In the genomic region with DNA sequence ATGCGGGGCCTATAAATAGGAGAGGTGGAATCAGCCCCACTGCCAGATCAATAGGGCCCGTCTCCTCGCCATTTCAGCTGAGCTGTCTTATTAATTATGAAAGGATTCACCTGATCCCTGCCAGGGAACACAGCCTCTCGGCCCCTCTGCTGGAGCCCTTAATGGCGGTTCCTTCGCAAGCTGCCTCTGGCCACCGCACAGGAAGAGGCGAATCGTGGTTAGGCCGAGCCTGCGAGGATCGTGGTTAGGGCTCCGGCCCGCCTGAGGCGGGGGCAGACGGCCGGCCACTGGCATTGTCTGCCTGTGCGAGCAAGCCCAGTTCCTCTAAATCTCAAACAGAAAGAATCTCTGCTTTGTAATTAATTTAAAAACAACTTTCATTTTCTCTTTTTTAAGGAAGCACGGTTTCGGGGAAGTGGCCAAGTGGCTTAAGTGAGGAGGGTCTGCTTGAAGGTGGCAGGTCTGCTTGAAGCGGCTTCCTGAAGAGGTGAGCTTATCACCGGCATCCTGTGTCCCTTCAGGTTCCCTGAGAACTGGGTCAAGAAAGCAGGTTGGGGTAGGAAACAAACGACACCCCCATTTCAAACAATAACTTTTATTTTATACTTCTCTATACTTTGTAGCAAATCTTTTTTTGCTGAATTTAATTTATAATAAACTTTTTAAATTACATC, we compare ENCODE assay signal across 8 cellular contexts. TPM values are rescaled to one million over a fixed set of nuclear protein-coding genes. Genes with fewer than 3 reads are reported as not detected.
DNase-seq lines count a peak whose midpoint lies in the region; ATAC-seq and TF ChIP-seq lines count a peak whose summit lies in the region.

No MANE protein-coding gene starts in this region.

- H3K27me3 Mint-ChIP-seq in CD8-positive, alpha-beta T cell (ENCODE audit: low read depth) = peaks cover 81% of the 10 kb centered on the region
- peaks cover 73% of the 10 kb centered on the region for H3K27me3 Mint-ChIP-seq in activated naive CD8-positive, alpha-beta T cell treated with anti-CD3 and anti-CD28 coated beads, Interleukin-2, amount 10 ng/mL, durations not matched to agents 7 days and 5 days
- peaks cover 70 to 91% (median 89%) of the 10 kb centered on the region in 3 donors for H3K27me3 Mint-ChIP-seq in immature natural killer cell (ENCODE audit: low read depth in 3 of 3)

- POLR2A ChIA-PET in CD8-positive, alpha-beta T cell (lab: Charles Lee) = interaction anchor here (0.6 to 1.0 kb wide), 2 partner anchors 10 to 15 kb away, joined by 3 read pairs; no protein-coding TSS in a partner anchor
- POLR2A ChIA-PET in activated naive CD8-positive, alpha-beta T cell treated with anti-CD3 and anti-CD28 coated beads, Interleukin-2, amount 10 ng/mL, durations not matched to agents 7 days and 5 days (lab: Charles Lee) = interaction anchor here (1.2 to 2.4 kb wide), 3 partner anchors 10 to 184 kb away, joined by 4 to 22 read pairs (median 15); a partner anchor contains a TSS

- no peak for DNase-seq in CD8-positive, alpha-beta T cell
- peak; percentile 74 for DNase-seq in KBM-7
- peak; percentile 67 for DNase-seq in activated naive CD8-positive, alpha-beta T cell treated with anti-CD3 and anti-CD28 coated beads, Interleukin-2, amount 10 ng/mL, durations not matched to agents 7 days and 5 days
- DNase-seq in immature natural killer cell = peak in 2 of 3 donors; percentile 36 to 40
- no peak for DNase-seq in NCI-H128 (lab: John Stamatoyannopoulos, UW; ENCODE audit: unreplicated experiment)
- DNase-seq in foreskin melanocyte = no peak

- no peak overlapping the region for H3K27ac ChIP-seq in CD8-positive, alpha-beta T cell (ENCODE audit: low read depth, low read length)
- H3K27ac ChIP-seq in stomach smooth muscle (ENCODE audit: low read length) = no peak overlapping the region

- in situ Hi-C loops in KBM-7 (cut with MboI; ENCODE audit: low pct_unique_long_range_greater_than_20kb, low sequenced_read_pairs) = no loop called here

- H3K36me3 Mint-ChIP-seq in CD8-positive, alpha-beta T cell = peaks cover 4% of the 10 kb centered on the region
- peaks cover 32% of the 10 kb centered on the region for H3K36me3 Mint-ChIP-seq in activated naive CD8-positive, alpha-beta T cell treated with anti-CD3 and anti-CD28 coated beads, Interleukin-2, amount 10 ng/mL, durations not matched to agents 7 days and 5 days
- H3K36me3 Mint-ChIP-seq in immature natural killer cell = peaks cover 0 to 4% (median 4%) of the 10 kb centered on the region in 3 donors

- H3K27ac Mint-ChIP-seq in CD8-positive, alpha-beta T cell = no peak overlapping the region
- H3K27ac Mint-ChIP-seq in activated naive CD8-positive, alpha-beta T cell treated with anti-CD3 and anti-CD28 coated beads, Interleukin-2, amount 10 ng/mL, durations not matched to agents 7 days and 5 days = peak overlapping the region; percentile 84
- H3K27ac Mint-ChIP-seq in immature natural killer cell = no peak overlapping the region

- no peak for ATAC-seq in CD8-positive, alpha-beta T cell
- peak; percentile 8 for ATAC-seq in activated naive CD8-positive, alpha-beta T cell treated with anti-CD3 and anti-CD28 coated beads, Interleukin-2, amount 10 ng/mL, durations not matched to agents 7 days and 5 days (ENCODE audit: low read depth)
- ATAC-seq in GM21528 (IDR thresholded peaks at IDR 0.05; ENCODE audit: low FRiP score, unreplicated experiment) = no peak

- peaks cover 83% of the 10 kb centered on the region for H3K27me3 ChIP-seq in CD8-positive, alpha-beta T cell (ENCODE audit: insufficient read depth, low read length)
- H3K27me3 ChIP-seq in stomach smooth muscle (ENCODE audit: control insufficient read depth in 1 of 2, insufficient read depth in 2 of 2, low read length in 2 of 2) = peaks cover 87 to 92% of the 10 kb centered on the region in 2 donors

- intact Hi-C loops in CD8-positive, alpha-beta T cell (cut with DNase I, micrococcal nuclease) = loop anchor here (5.0 to 10.0 kb wide), 2 partner anchors 735 to 1863 kb away; a partner anchor contains a TSS

- H3K9me3 ChIP-seq in CD8-positive, alpha-beta T cell (ENCODE audit: low read length) = no peaks in the 10 kb centered on the region
- peaks cover 7% of the 10 kb centered on the region in 2 donors for H3K9me3 ChIP-seq in stomach smooth muscle (ENCODE audit: control insufficient read depth in 2 of 2, low read length in 2 of 2)

- no peak overlapping the region for H3K9ac ChIP-seq in stomach smooth muscle (ENCODE audit: low read length in 2 of 2)

- no peaks in the 10 kb centered on the region for H3K9me3 Mint-ChIP-seq in CD8-positive, alpha-beta T cell
- peaks cover 4% of the 10 kb centered on the region for H3K9me3 Mint-ChIP-seq in activated naive CD8-positive, alpha-beta T cell treated with anti-CD3 and anti-CD28 coated beads, Interleukin-2, amount 10 ng/mL, durations not matched to agents 7 days and 5 days
- H3K9me3 Mint-ChIP-seq in immature natural killer cell = peaks cover 0 to 12% (median 4%) of the 10 kb centered on the region in 6 donors

- peaks cover 61% of the 10 kb centered on the region for H3K4me1 Mint-ChIP-seq in CD8-positive, alpha-beta T cell (ENCODE audit: low read depth)
- H3K4me1 Mint-ChIP-seq in activated naive CD8-positive, alpha-beta T cell treated with anti-CD3 and anti-CD28 coated beads, Interleukin-2, amount 10 ng/mL, durations not matched to agents 7 days and 5 days = peaks cover 59% of the 10 kb centered on the region
- peaks cover 61 to 73% of the 10 kb centered on the region in 2 donors for H3K4me1 Mint-ChIP-seq in immature natural killer cell

- TF ChIP-seq CTCF in CD8-positive, alpha-beta T cell (IDR thresholded peaks at IDR 0.05) = no peak

- H3K4me1 ChIP-seq in CD8-positive, alpha-beta T cell (ENCODE audit: insufficient read depth, low read length) = peaks cover 59% of the 10 kb centered on the region
- H3K4me1 ChIP-seq in stomach smooth muscle (ENCODE audit: control insufficient read depth, insufficient read depth, low read length) = peaks cover 32% of the 10 kb centered on the region

- H3K4me3 ChIP-seq in CD8-positive, alpha-beta T cell (ENCODE audit: low read depth, low read length) = peak overlapping the region; percentile 52
- H3K4me3 ChIP-seq in stomach smooth muscle (ENCODE audit: low read length in 2 of 2) = peak overlapping the region; percentile 55 to 88

- peak overlapping the region; percentile 92 for H3K4me3 Mint-ChIP-seq in CD8-positive, alpha-beta T cell
- peak overlapping the region; percentile 91 for H3K4me3 Mint-ChIP-seq in activated naive CD8-positive, alpha-beta T cell treated with anti-CD3 and anti-CD28 coated beads, Interleukin-2, amount 10 ng/mL, durations not matched to agents 7 days and 5 days
- peak overlapping the region; percentile 90 to 98 (median 96) for H3K4me3 Mint-ChIP-seq in immature natural killer cell

- CTCF ChIA-PET in CD8-positive, alpha-beta T cell (lab: Charles Lee) = interaction anchor here (0.9 kb wide), 1 partner anchor 10 kb away, joined by 3 read pairs; no protein-coding TSS in a partner anchor

- H3K36me3 ChIP-seq in CD8-positive, alpha-beta T cell (ENCODE audit: insufficient read depth, low read length) = no peaks in the 10 kb centered on the region
- H3K36me3 ChIP-seq in stomach smooth muscle (ENCODE audit: control insufficient read depth in 2 of 2, insufficient read depth in 2 of 2, low read length in 2 of 2) = no peaks in the 10 kb centered on the region

RNA-seq across cellular contexts. Expression of a gene that starts 9.2 kb away (rescaled TPM):
- total RNA-seq in CD8-positive, alpha-beta T cell = under 1 TPM in 1 of 2 experiments, not detected in 1; 0.57 TPM
- total RNA-seq in activated naive CD8-positive, alpha-beta T cell treated with anti-CD3 and anti-CD28 coated beads, Interleukin-2, amount 10 ng/mL, durations not matched to agents 7 days and 5 days = 10 to 100 TPM; 49.8 to 54.8 TPM
- not detected for polyA plus RNA-seq in immature natural killer cell

Comparison
In these comparisons a context has a peak if more than half of its experiments do, and no peak if none do; other contexts are left out.
1. DNase-seq: peak in KBM-7 (single experiment), activated naive CD8-positive, alpha-beta T cell treated with anti-CD3 and anti-CD28 coated beads, Interleukin-2, amount 10 ng/mL, durations not matched to agents 7 days and 5 days (single experiment) and immature natural killer cell (2 of 3); none in CD8-positive, alpha-beta T cell (0 of 7), NCI-H128 (single experiment) and foreskin melanocyte (single experiment).
2. RNA of a gene that starts 9.2 kb away (total RNA-seq): 49.8 to 54.8 TPM in activated naive CD8-positive, alpha-beta T cell treated with anti-CD3 and anti-CD28 coated beads, Interleukin-2, amount 10 ng/mL, durations not matched to agents 7 days and 5 days; 0.57 TPM in CD8-positive, alpha-beta T cell; every median in the first group is over 10 times any median in the second.
3. Peak in every context shown above with its lines, with median percentiles within 50 percentile points of each other: H3K4me3 Mint-ChIP-seq.